2 cellular contexts compared by ENCODE assay signal in the genomic region with DNA sequence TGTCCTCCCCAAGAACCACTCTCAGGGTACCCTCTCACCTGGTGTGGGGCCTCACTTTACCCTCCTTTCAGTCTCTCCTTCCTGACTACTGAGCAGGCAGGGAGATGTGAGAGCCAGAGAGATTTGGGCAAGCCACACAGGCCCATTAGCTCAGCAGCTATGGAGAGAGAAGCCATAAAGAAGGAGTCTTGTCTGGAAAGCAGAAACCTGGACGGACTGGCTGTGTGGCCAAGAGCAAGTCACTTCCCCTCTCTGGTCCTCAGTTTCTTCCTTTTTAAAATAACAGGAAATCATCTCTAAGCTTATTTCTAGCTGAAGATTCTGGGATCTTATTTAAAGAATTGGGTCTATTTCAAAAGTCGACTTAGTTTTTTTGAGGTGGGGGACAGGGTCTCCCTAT.
TF ChIP-seq lines count a peak whose summit lies in the region.

No MANE protein-coding gene starts in this region.

TF ChIP-seq in IMR-90, 13 proteins besides CTCF, POLR2A, EP300 and RAD21:
- TF ChIP-seq FOS (IDR thresholded peaks at IDR 0.05; ENCODE audit: low read depth, low read length) (no peak), RCOR1 (IDR thresholded peaks at IDR 0.05; ENCODE audit: insufficient replicate concordance, low read length) (no peak)

TF ChIP-seq in H1, 55 proteins besides CTCF, POLR2A, EP300 and RAD21:
- TF ChIP-seq BACH1 (IDR thresholded peaks at IDR 0.05; ENCODE audit: low read length) (no peak), GTF2F1 (IDR thresholded peaks at IDR 0.05; ENCODE audit: borderline replicate concordance, low read depth, low read length) (no peak), GABPA (IDR thresholded peaks at IDR 0.05; ENCODE audit: borderline replicate concordance, insufficient read depth, low read length) (no peak), SUZ12 (IDR thresholded peaks at IDR 0.05; ENCODE audit: low read length) (no peak), TCF12 (IDR thresholded peaks at IDR 0.05; ENCODE audit: low read depth, low read length) (no peak), BRCA1 (IDR thresholded peaks at IDR 0.05; ENCODE audit: low read depth, low read length) (no peak), TBP (IDR thresholded peaks at IDR 0.05; ENCODE audit: low read depth, low read length) (no peak)
